In genomic region chr22:41543854-41544670, GRCh38 we compare ENCODE assay signal across 8 cellular contexts. TPM values are rescaled to one million over a fixed set of nuclear protein-coding genes. Genes with fewer than 3 reads are reported as not detected.
DNase-seq lines count a peak whose midpoint lies in the region; ATAC-seq and TF ChIP-seq lines count a peak whose summit lies in the region.

TSS of gene POLR3H (minus strand) at chr22:41544470. CDS start at chr22:41544101, 369 bp downstream.

- TF ChIP-seq RAD21 in Ishikawa (IDR thresholded peaks at IDR 0.05; ENCODE audit: low read depth), result peak; percentile 51; the same call in 1 of the 2 replicates

- ATAC-seq in GM21529 (IDR thresholded peaks at IDR 0.05; ENCODE audit: unreplicated experiment), result peak; percentile 90

- TF ChIP-seq EP300 in Ishikawa (IDR thresholded peaks at IDR 0.05; ENCODE audit: borderline replicate concordance), result no peak

- peak; percentile 94 for DNase-seq in DMS153 treated with DMSO at 0.1 percent for 48 hours (lab: John Stamatoyannopoulos, UW; ENCODE audit: unreplicated experiment)
- DNase-seq in OCI-M2 (lab: John Stamatoyannopoulos, UW; ENCODE audit: unreplicated experiment), result peak; percentile 65
- DNase-seq in activated T-cell treated with anti-CD3 and anti-CD28 coated beads for 4 hours, result peak; percentile 93
- peak; percentile 71 for DNase-seq in epithelial cell of prostate (ENCODE audit: low read depth, low spot score)
- peak; percentile 98 for DNase-seq in mucosa of gallbladder (ENCODE audit: low spot score)
- DNase-seq in stimulated activated CD8-positive, alpha-beta memory T cell treated with anti-CD3 and anti-CD28 coated beads, Interleukin-4, amount 100 ng/mL, for 4 hours (ENCODE audit: low read depth in 2 of 2, low spot score in 1 of 2), result peak; percentile 86 to 97

- H3K27ac ChIP-seq in epithelial cell of prostate, result peak within 1 kb of the TSS; percentile 36

TF ChIP-seq in Ishikawa, 13 proteins besides CTCF, POLR2A, EP300 and RAD21:
- TF ChIP-seq TEAD4 (IDR thresholded peaks at IDR 0.05), result no peak
- peak; percentile 85 for TF ChIP-seq USF1 (IDR thresholded peaks at IDR 0.05)
- no peak for TF ChIP-seq CREB1 (IDR thresholded peaks at IDR 0.05; ENCODE audit: low read depth)
- TF ChIP-seq NFIC (IDR thresholded peaks at IDR 0.05), result peak; percentile 14; the same call in 1 of the 2 replicates
- peak; percentile 97 for TF ChIP-seq MAX (IDR thresholded peaks at IDR 0.05)
- TF ChIP-seq YY1 (IDR thresholded peaks at IDR 0.05; ENCODE audit: low read depth), result 0 out of 2 replicates have a peak, but pooled peaks have one; percentile 28
- peak; percentile 30; the same call in 1 of the 2 replicates for TF ChIP-seq ZBTB7A (IDR thresholded peaks at IDR 0.05; ENCODE audit: low read depth)
- no peak for TF ChIP-seq CEBPB (IDR thresholded peaks at IDR 0.05)
TF ChIP-seq in Ishikawa: peak in this region for 5.

RNA-seq across cellular contexts. Expression of gene POLR3H, which starts in this region (rescaled TPM):
- 26.0 TPM for total RNA-seq in mucosa of gallbladder

Comparison
In these comparisons a context has a peak if more than half of its experiments do, and no peak if none do; other contexts are left out.
1. Peak in every context shown above with its lines: DNase-seq, ATAC-seq and H3K27ac ChIP-seq.